ENCODE assay signal across 7 cellular contexts in genomic region chr1:65001238-65001792, GRCh38. TPM values are rescaled to one million over a fixed set of nuclear protein-coding genes. Genes with fewer than 3 reads are reported as not detected.
DNase-seq lines count a peak whose midpoint lies in the region; ATAC-seq lines count a peak whose summit lies in the region.

No MANE protein-coding gene starts in this region.

- peaks cover 3% of the 10 kb centered on the region for H3K36me3 Mint-ChIP-seq in IgD-negative memory B cell

- H3K27ac Mint-ChIP-seq in IgD-negative memory B cell: peak overlapping the region in 2 of 3 donors; percentile 78 to 83

- DNase-seq in activated T-helper 1 cell treated with anti-CD3 and anti-CD28 coated beads, Interleukin-2, amount 50 U/mL, for 16 hours (ENCODE audit: low read depth in 1 of 2, low spot score in 1 of 2): peak; percentile 14 to 61
- DNase-seq in Right ventricle myocardium inferior (ENCODE audit: missing footprints) (peak; percentile 91), skeletal muscle cell (ENCODE audit: low read depth) (peak; percentile 60), NCI-H1092 treated with DMSO at 0.1 percent for 48 hours (lab: John Stamatoyannopoulos, UW) (no peak)

- H3K4me3 Mint-ChIP-seq in IgD-negative memory B cell: peak overlapping the region; percentile 75 to 89 (median 82)

- ATAC-seq in Right ventricle myocardium inferior (peak; percentile 62), GM21447 (IDR thresholded peaks at IDR 0.05; ENCODE audit: unreplicated experiment) (no peak), HG02970 (IDR thresholded peaks at IDR 0.05; ENCODE audit: low FRiP score, unreplicated experiment) (no peak)

- peaks cover 2 to 13% (median 4%) of the 10 kb centered on the region in 3 donors for H3K9me3 Mint-ChIP-seq in IgD-negative memory B cell

- H3K27me3 Mint-ChIP-seq in IgD-negative memory B cell: peaks cover 1% of the 10 kb centered on the region

- intact Hi-C loops in Right ventricle myocardium inferior (cut with DNase I): loop anchor here (2.0 to 5.0 kb wide), 2 partner anchors 34 to 65 kb away; partner anchors contain the start of gene JAK1

- H3K4me3 ChIP-seq in skeletal muscle cell (ENCODE audit: low read depth, low read length): peak overlapping the region; percentile 22

- peaks cover 16 to 31% (median 20%) of the 10 kb centered on the region in 3 donors for H3K4me1 Mint-ChIP-seq in IgD-negative memory B cell

RNA-seq across cellular contexts. Expression of gene JAK1, which starts 35.0 kb away (rescaled TPM):
- 216 TPM for polyA plus RNA-seq in IgD-negative memory B cell
- 87.3 TPM for total RNA-seq in Right ventricle myocardium inferior
